In genomic region chr1:88731475-88731874, GRCh38 we compare ENCODE assay signal across 8 cellular contexts. TPM values are rescaled to one million over a fixed set of nuclear protein-coding genes. Genes with fewer than 3 reads are reported as not detected.
DNase-seq lines count a peak whose midpoint lies in the region; ATAC-seq and TF ChIP-seq lines count a peak whose summit lies in the region.

No MANE protein-coding gene starts in this region.

- no peaks in the 10 kb centered on the region for H3K27me3 ChIP-seq in left ventricle myocardium inferior (ENCODE audit: low read depth)

- DNase-seq in HS-27A (ENCODE audit: low read depth): peak; percentile 68
- no peak for DNase-seq in left ventricle myocardium inferior
- DNase-seq in superior temporal gyrus (ENCODE audit: extremely low spot score): peak; percentile 65
- no peak for DNase-seq in stimulated activated CD4-positive, alpha-beta T cell treated with anti-CD3 and anti-CD28 coated beads, Interleukin-15, amount 100 ng/mL, for 24 hours
- no peak for DNase-seq in putamen (ENCODE audit: low spot score)

- H3K27ac ChIP-seq in VCaP: peak overlapping the region; percentile 48
- peak overlapping the region; percentile 63 for H3K27ac ChIP-seq in left ventricle myocardium inferior (replicated peaks)

- ATAC-seq in GM21825 (IDR thresholded peaks at IDR 0.05; ENCODE audit: unreplicated experiment) (no peak), HG03457 (IDR thresholded peaks at IDR 0.05; ENCODE audit: unreplicated experiment) (no peak)

- H3K4me1 ChIP-seq in left ventricle myocardium inferior: peaks cover 44% of the 10 kb centered on the region

- H3K9me3 ChIP-seq in left ventricle myocardium inferior (replicated peaks): peaks cover 26% of the 10 kb centered on the region

- no peak for TF ChIP-seq CTCF in VCaP (conservative IDR thresholded peaks at IDR 0.05)
- TF ChIP-seq CTCF in left ventricle myocardium inferior (IDR thresholded peaks at IDR 0.05; ENCODE audit: borderline replicate concordance): no peak

- intact Hi-C loops in left ventricle myocardium inferior (cut with micrococcal nuclease): no loop called here

- H3K36me3 ChIP-seq in left ventricle myocardium inferior: peaks cover 8% of the 10 kb centered on the region

- no peak overlapping the region for H3K4me3 ChIP-seq in left ventricle myocardium inferior

RNA-seq across cellular contexts. Expression of gene PKN2, which starts 47.4 kb away (rescaled TPM):
- 28.2 TPM for total RNA-seq in left ventricle myocardium inferior

Comparison
In these comparisons a context has a peak if more than half of its experiments do, and no peak if none do; other contexts are left out.
1. DNase-seq: peak in HS-27A (single experiment) and superior temporal gyrus (single experiment); none in left ventricle myocardium inferior (single experiment), stimulated activated CD4-positive, alpha-beta T cell treated with anti-CD3 and anti-CD28 coated beads, Interleukin-15, amount 100 ng/mL, for 24 hours (single experiment) and putamen (single experiment).